Comparison of ENCODE assay signal across 1 cellular context in genomic region chr1:3900150-3900968, GRCh38.
TF ChIP-seq lines count a peak whose summit lies in the region.

Gene C1orf174, minus strand, starts transcription at chr1:3900272. Its CDS starts 86 bp downstream, at chr1:3900186.

TF ChIP-seq in HEK293, 187 proteins besides CTCF, POLR2A, EP300 and RAD21 (continued from another document):
- no peak for TF ChIP-seq ZNF274 (IDR thresholded peaks at IDR 0.05; ENCODE audit: low read length)
- no peak for TF ChIP-seq ZNF274 (tag by site-specific recombination; IDR thresholded peaks at IDR 0.05; ENCODE audit: borderline replicate concordance)
- no peak for TF ChIP-seq ZNF211 (tag by site-specific recombination; IDR thresholded peaks at IDR 0.05; ENCODE audit: low read depth)
- TF ChIP-seq ZNF112 (tag by site-specific recombination; IDR thresholded peaks at IDR 0.05), result no peak
- TF ChIP-seq ZNF37A (tag by site-specific recombination; IDR thresholded peaks at IDR 0.05), result no peak
- no peak for TF ChIP-seq GFI1B (tag by site-specific recombination; IDR thresholded peaks at IDR 0.05)
- TF ChIP-seq ZNF621 (tag by site-specific recombination; IDR thresholded peaks at IDR 0.05), result no peak
- TF ChIP-seq ZNF571 (tag by site-specific recombination; IDR thresholded peaks at IDR 0.05), result no peak
- no peak for TF ChIP-seq PRDM6 (tag by site-specific recombination; IDR thresholded peaks at IDR 0.05)
- no peak; the same call in 1 of the 2 replicates for TF ChIP-seq WT1 (tag by site-specific recombination; IDR thresholded peaks at IDR 0.05)
- TF ChIP-seq ZNF221 (tag by site-specific recombination; IDR thresholded peaks at IDR 0.05; ENCODE audit: borderline replicate concordance), result no peak
- TF ChIP-seq ZNF791 (tag by site-specific recombination; IDR thresholded peaks at IDR 0.05), result no peak
- TF ChIP-seq ZNF624 (tag by site-specific recombination; IDR thresholded peaks at IDR 0.05), result no peak
- TF ChIP-seq ZNF843 (tag by site-specific recombination; IDR thresholded peaks at IDR 0.05), result no peak
- TF ChIP-seq KLF17 (tag by site-specific recombination; IDR thresholded peaks at IDR 0.05), result 0 out of 2 replicates have a peak, but pooled peaks have one; percentile 16
- no peak for TF ChIP-seq PRDM2 (tag by site-specific recombination; IDR thresholded peaks at IDR 0.05; ENCODE audit: borderline replicate concordance)
- no peak for TF ChIP-seq ZNF830 (tag by site-specific recombination; IDR thresholded peaks at IDR 0.05; ENCODE audit: low read depth)
- peak; percentile 95 for TF ChIP-seq SCRT1 (tag by site-specific recombination; IDR thresholded peaks at IDR 0.05; ENCODE audit: borderline replicate concordance)
- TF ChIP-seq HOXA7 (CRISPR knock-in tag; IDR thresholded peaks at IDR 0.05; ENCODE audit: borderline replicate concordance), result no peak
- peak; percentile 99 for TF ChIP-seq YY2 (tag by site-specific recombination; IDR thresholded peaks at IDR 0.05)
- TF ChIP-seq ZIC2 (tag by site-specific recombination; IDR thresholded peaks at IDR 0.05), result peak; percentile 12; the same call in 1 of the 2 replicates
- peak; percentile 99 for TF ChIP-seq ZBTB10 (tag by site-specific recombination; IDR thresholded peaks at IDR 0.05)
- TF ChIP-seq ZNF558 (tag by site-specific recombination; IDR thresholded peaks at IDR 0.05), result no peak
